20 cellular contexts compared by ENCODE assay signal in genomic region chr18:64720781-64721464, GRCh38.
DNase-seq lines count a peak whose midpoint lies in the region; ATAC-seq and TF ChIP-seq lines count a peak whose summit lies in the region.
"Had no signal": no experiment of that assay in that cellular context is flagged by ENCODE, and none has a peak within 500 bp of the region (broad histone marks: within the 10 kb centered on the region; RNA-seq: fewer than 3 reads in every experiment).

No MANE protein-coding gene starts in this region.

- peaks cover 12% of the 10 kb centered on the region for H3K4me1 Mint-ChIP-seq in WTC11
- H3K4me1 Mint-ChIP-seq: activated CD4-positive, alpha-beta T cell treated with anti-CD3 and anti-CD28 coated beads, Interleukin-2, amount 10 ng/mL, durations not matched to agents 7 days and 5 days; activated naive CD8-positive, alpha-beta T cell treated with anti-CD3 and anti-CD28 coated beads for 36 hours; activated T-helper 17 cell treated with anti-CD3 and anti-CD28 coated beads, Interleukin-2, amount 50 U/mL, for 72 hours had no signal

- H3K79me1 ChIP-seq in mesendoderm (ENCODE audit: low read length): no peaks in the 10 kb centered on the region

- H3K4ac ChIP-seq in mesendoderm (ENCODE audit: low read depth, low read length): no peak overlapping the region

- no peaks in the 10 kb centered on the region for H3K79me2 ChIP-seq in mesendoderm (ENCODE audit: control insufficient read depth, insufficient read depth, low read length)

- peaks cover 4% of the 10 kb centered on the region for H3K36me3 Mint-ChIP-seq in WTC11
- H3K36me3 Mint-ChIP-seq: activated naive CD8-positive, alpha-beta T cell treated with anti-CD3 and anti-CD28 coated beads for 36 hours had no signal

- H3K18ac ChIP-seq in mesendoderm (ENCODE audit: low read length): no peak overlapping the region

- H2BK5ac ChIP-seq in mesendoderm (ENCODE audit: low read length): no peak overlapping the region

- TF ChIP-seq CTCF in heart right ventricle (IDR thresholded peaks at IDR 0.05): no peak
- TF ChIP-seq CTCF in WTC11 (IDR thresholded peaks at IDR 0.05): no peak

- H3K9me3 ChIP-seq in right cardiac atrium (ENCODE audit: control insufficient read depth, low read length) (no peaks in the 10 kb centered on the region), heart right ventricle (peaks cover 0 to 10% (median 0%) of the 10 kb centered on the region in 11 donors)
- H3K9me3 ChIP-seq: suprapubic skin had no signal

- no peak overlapping the region for H4K5ac ChIP-seq in mesendoderm (ENCODE audit: low read length)

- no peak overlapping the region for H3K27ac ChIP-seq in right cardiac atrium (ENCODE audit: low read length)
- H3K27ac ChIP-seq in heart right ventricle: no peak overlapping the region
- H3K27ac ChIP-seq in mesendoderm (ENCODE audit: low read depth, low read length): no peak overlapping the region
- H3K27ac ChIP-seq: BLaER1 treated with 17β-estradiol and CSF1 and Interleukin-3, amounts not matched to agents 10 nM and 100 nM; suprapubic skin had no signal

- DNase-seq in right cardiac atrium: peak in 2 of 3 donors; percentile 12 to 23
- no peak for DNase-seq in heart right ventricle
- DNase-seq in WTC11 (ENCODE audit: low spot score): peak; percentile 8
- DNase-seq in mesendoderm: peak; percentile 1
- DNase-seq in central memory CD4-positive, alpha-beta T cell: no peak
- no peak for DNase-seq in SK-N-DZ (ENCODE audit: low spot score)
- DNase-seq in cortex of kidney (lab: John Stamatoyannopoulos, UW): no peak
- DNase-seq: ACHN; activated CD4-positive, alpha-beta T cell treated with anti-CD3 and anti-CD28 coated beads, Interleukin-2, amount 10 ng/mL, durations not matched to agents 7 days and 5 days; activated naive CD8-positive, alpha-beta T cell treated with anti-CD3 and anti-CD28 coated beads for 36 hours; KG1; MV-4-11; NCI-H1930; nucleus accumbens; stimulated activated CD8-positive, alpha-beta memory T cell treated with anti-CD3 and anti-CD28 coated beads, Interleukin-4, amount 100 ng/mL, for 48 hours; T-helper 1 cell had no signal

- no peak overlapping the region for H3K4me2 ChIP-seq in mesendoderm (ENCODE audit: low read length)
- H3K4me2 ChIP-seq: BLaER1 treated with 17β-estradiol and CSF1 and Interleukin-3, amounts not matched to agents 10 nM and 100 nM had no signal

- H3K36me3 ChIP-seq in heart right ventricle (no peaks in the 10 kb centered on the region), mesendoderm (ENCODE audit: control insufficient read depth, insufficient read depth, low read length) (no peaks in the 10 kb centered on the region)
- H3K36me3 ChIP-seq: BLaER1 treated with 17β-estradiol and CSF1 and Interleukin-3, amounts not matched to agents 10 nM and 100 nM; suprapubic skin had no signal

- H3K4me3 ChIP-seq in right cardiac atrium (ENCODE audit: low read length) (no peak overlapping the region), heart right ventricle (no peak overlapping the region), mesendoderm (ENCODE audit: low read length) (no peak overlapping the region)
- H3K4me3 ChIP-seq: BLaER1 treated with 17β-estradiol and CSF1 and Interleukin-3, amounts not matched to agents 10 nM and 100 nM; suprapubic skin had no signal

- H3K4me3 Mint-ChIP-seq in WTC11: no peak overlapping the region
- H3K4me3 Mint-ChIP-seq: activated CD4-positive, alpha-beta T cell treated with anti-CD3 and anti-CD28 coated beads, Interleukin-2, amount 10 ng/mL, durations not matched to agents 7 days and 5 days; activated naive CD8-positive, alpha-beta T cell treated with anti-CD3 and anti-CD28 coated beads for 36 hours; activated T-helper 17 cell treated with anti-CD3 and anti-CD28 coated beads, Interleukin-2, amount 50 U/mL, for 72 hours had no signal

- no peak overlapping the region for H2BK120ac ChIP-seq in mesendoderm (ENCODE audit: low read depth, low read length)

- H3K9ac ChIP-seq in mesendoderm (ENCODE audit: low read length): no peak overlapping the region
- H3K9ac ChIP-seq: BLaER1 treated with 17β-estradiol and CSF1 and Interleukin-3, amounts not matched to agents 10 nM and 100 nM had no signal

- intact Hi-C loops in right cardiac atrium (cut with DNase I): no loop called here
- intact Hi-C loops in heart right ventricle (cut with DNase I): no loop called here

- H3K23ac ChIP-seq in mesendoderm (ENCODE audit: low read length): no peak overlapping the region

- H3K4me1 ChIP-seq in right cardiac atrium (ENCODE audit: control insufficient read depth, insufficient read depth, low read length) (no peaks in the 10 kb centered on the region), heart right ventricle (no peaks in the 10 kb centered on the region), mesendoderm (ENCODE audit: control insufficient read depth, low read depth, low read length) (no peaks in the 10 kb centered on the region)
- H3K4me1 ChIP-seq: suprapubic skin had no signal

- H2BK15ac ChIP-seq in mesendoderm (replicated peaks; ENCODE audit: low read depth): no peak overlapping the region

- CTCF ChIA-PET in WTC11 (lab: Charles Lee): no interaction called here

- H2AK5ac ChIP-seq in mesendoderm (ENCODE audit: low read length): no peak overlapping the region

- no peak overlapping the region for H3K27ac Mint-ChIP-seq in WTC11
- H3K27ac Mint-ChIP-seq: activated CD4-positive, alpha-beta T cell treated with anti-CD3 and anti-CD28 coated beads, Interleukin-2, amount 10 ng/mL, durations not matched to agents 7 days and 5 days; activated naive CD8-positive, alpha-beta T cell treated with anti-CD3 and anti-CD28 coated beads for 36 hours; activated T-helper 17 cell treated with anti-CD3 and anti-CD28 coated beads, Interleukin-2, amount 50 U/mL, for 72 hours had no signal

- peaks cover 4% of the 10 kb centered on the region; the same call in 1 of the 2 replicates for H3K9me3 Mint-ChIP-seq in WTC11
- H3K9me3 Mint-ChIP-seq: activated naive CD8-positive, alpha-beta T cell treated with anti-CD3 and anti-CD28 coated beads for 36 hours had no signal

- no peaks in the 10 kb centered on the region for H3K27me3 ChIP-seq in right cardiac atrium (ENCODE audit: control insufficient read depth, insufficient read depth)
- H3K27me3 ChIP-seq in heart right ventricle: no peaks in the 10 kb centered on the region
- H3K27me3 ChIP-seq in mesendoderm (ENCODE audit: insufficient read depth, low read length, poor library complexity): no peaks in the 10 kb centered on the region
- H3K27me3 ChIP-seq: BLaER1 treated with 17β-estradiol and CSF1 and Interleukin-3, amounts not matched to agents 10 nM and 100 nM; suprapubic skin had no signal

- ATAC-seq in right cardiac atrium (no peak), heart right ventricle (no peak), WTC11 (peak; percentile 38), GM19035 (IDR thresholded peaks at IDR 0.05; ENCODE audit: unreplicated experiment) (no peak)
- ATAC-seq: activated T-helper 17 cell treated with anti-CD3 and anti-CD28 coated beads, Interleukin-2, amount 50 U/mL, for 72 hours had no signal

- peaks cover 6% of the 10 kb centered on the region for H3K27me3 Mint-ChIP-seq in WTC11 (ENCODE audit: low read depth)
- H3K27me3 Mint-ChIP-seq: activated CD4-positive, alpha-beta T cell treated with anti-CD3 and anti-CD28 coated beads, Interleukin-2, amount 10 ng/mL, durations not matched to agents 7 days and 5 days; activated naive CD8-positive, alpha-beta T cell treated with anti-CD3 and anti-CD28 coated beads for 36 hours; activated T-helper 17 cell treated with anti-CD3 and anti-CD28 coated beads, Interleukin-2, amount 50 U/mL, for 72 hours had no signal

- no peak overlapping the region for H4K8ac ChIP-seq in mesendoderm (ENCODE audit: low read depth, low read length)

- 70% methylated on average over 19 of the region's 19 CpGs for WGBS in right cardiac atrium
- WGBS in heart right ventricle, 2 donors: 74 to 77% methylated on average over 19 of the region's 19 CpGs
- WGBS in mesendoderm (ENCODE audit: extremely low coverage, insufficient coverage, low lambda C conversion rate): no CpG with 5 or more reads among the region's 19 CpGs

- H3K56ac ChIP-seq in mesendoderm (ENCODE audit: low read length): no peak overlapping the region

- POLR2A ChIA-PET in WTC11 (lab: Charles Lee): interaction anchor here (0.6 kb wide), 1 partner anchor 635 kb away, joined by 3 read pairs; no protein-coding TSS in a partner anchor

TF ChIP-seq in WTC11, 78 proteins besides CTCF, POLR2A, EP300 and RAD21:
- TF ChIP-seq ATF2 (CRISPR knock-in tag; IDR thresholded peaks at IDR 0.05; ENCODE audit: borderline replicate concordance, low read depth): no peak

Comparison
In these comparisons a context has a peak if more than half of its experiments do, and no peak if none do; other contexts are left out.
1. DNase-seq: peak in right cardiac atrium (2 of 3), WTC11 (single experiment) and mesendoderm (single experiment); none in heart right ventricle (0 of 2), central memory CD4-positive, alpha-beta T cell (single experiment), SK-N-DZ (single experiment) and cortex of kidney (single experiment).